Comparison of ENCODE assay signal across 21 cellular contexts in genomic region chr9:8815219-8815618, GRCh38.
A peak's percentile ranks its signal among the peaks of the same experiment; 100 is the strongest.
DNase-seq lines count a peak whose midpoint lies in the region; ATAC-seq and TF ChIP-seq lines count a peak whose summit lies in the region.
"Had no signal": no experiment of that assay in that cellular context is flagged by ENCODE, and none has a peak within 500 bp of the region (broad histone marks: within the 10 kb centered on the region; RNA-seq: fewer than 3 reads in every experiment).

No MANE protein-coding gene starts in this region.

- H3K36me3 Mint-ChIP-seq in neural crest cell (ENCODE audit: low read depth) = peaks cover 10% of the 10 kb centered on the region
- H3K36me3 Mint-ChIP-seq in natural killer cell treated with Interleukin-12 subunit alpha and Interleukin-12 subunit beta and Interleukin-15 and Interleukin-18, amount 100 ng/mL, for 72 hours = no peaks in the 10 kb centered on the region
- H3K36me3 Mint-ChIP-seq: CD14-positive monocyte; CD8-positive, alpha-beta memory T cell had no signal

- peak overlapping the region; percentile 63 for H3K27ac ChIP-seq in HUES48 (ENCODE audit: low read depth, low read length)
- H3K27ac ChIP-seq in dorsolateral prefrontal cortex = peak overlapping the region in 35 of 59 donors; percentile 2 to 78 (median 51)
- no peak overlapping the region for H3K27ac ChIP-seq in right lobe of liver
- H3K27ac ChIP-seq: A549; BLaER1 treated with 17β-estradiol and CSF1 and Interleukin-3, amounts not matched to agents 10 nM and 100 nM; GM23248 had no signal

- DNase-seq in dorsolateral prefrontal cortex (no peak), right lobe of liver (no peak), neural crest cell (ENCODE audit: low read depth, low spot score) (no peak), NCI-H524 treated with DMSO at 0.1 percent for 48 hours (lab: John Stamatoyannopoulos, UW) (no peak), OCI-M1 (lab: John Stamatoyannopoulos, UW) (no peak)
- DNase-seq in natural killer cell treated with Interleukin-12 subunit alpha and Interleukin-12 subunit beta and Interleukin-15 and Interleukin-18, amount 100 ng/mL, for 72 hours (ENCODE audit: low spot score) = no peak
- DNase-seq: 8988T; ACHN; AML-193; BE2C; CD4-positive, alpha-beta T cell; CD8-positive, alpha-beta memory T cell; DMS 273 treated with DMSO at 0.1 percent for 48 hours; DMS79 treated with DMSO at 0.1 percent for 48 hours; GM23248; H7; HCEC 1CT had no signal

- H3K4me3 Mint-ChIP-seq in neural crest cell = no peak overlapping the region
- no peak overlapping the region for H3K4me3 Mint-ChIP-seq in natural killer cell treated with Interleukin-12 subunit alpha and Interleukin-12 subunit beta and Interleukin-15 and Interleukin-18, amount 100 ng/mL, for 72 hours
- H3K4me3 Mint-ChIP-seq: CD14-positive monocyte; CD4-positive, alpha-beta T cell; CD8-positive, alpha-beta memory T cell had no signal

- H3K9me3 ChIP-seq in HUES48 (ENCODE audit: control insufficient read depth, insufficient read depth, low read length) = no peaks in the 10 kb centered on the region
- no peaks in the 10 kb centered on the region for H3K9me3 ChIP-seq in right lobe of liver
- H3K9me3 ChIP-seq: A549; BE2C; BLaER1 treated with 17β-estradiol and CSF1 and Interleukin-3, amounts not matched to agents 10 nM and 100 nM had no signal

- no peak overlapping the region for H3K9ac ChIP-seq in HUES48 (ENCODE audit: low read depth, low read length)
- H3K9ac ChIP-seq: BLaER1 treated with 17β-estradiol and CSF1 and Interleukin-3, amounts not matched to agents 10 nM and 100 nM; GM23248 had no signal

- H3K27ac Mint-ChIP-seq in neural crest cell (ENCODE audit: unreplicated experiment) = peak overlapping the region; percentile 61
- H3K27ac Mint-ChIP-seq in natural killer cell treated with Interleukin-12 subunit alpha and Interleukin-12 subunit beta and Interleukin-15 and Interleukin-18, amount 100 ng/mL, for 72 hours = no peak overlapping the region
- H3K27ac Mint-ChIP-seq: CD14-positive monocyte; CD4-positive, alpha-beta T cell; CD8-positive, alpha-beta memory T cell had no signal

- H3K4me1 ChIP-seq in HUES48 (ENCODE audit: control insufficient read depth, insufficient read depth, low read length) (peaks cover 24% of the 10 kb centered on the region), right lobe of liver (peaks cover 0 to 14% (median 7%) of the 10 kb centered on the region in 4 donors)
- H3K4me1 ChIP-seq: A549, BE2C had no signal

- WGBS in right lobe of liver (ENCODE audit: insufficient coverage, low coverage, low lambda C conversion rate, missing lambda C conversion rate) = 80% methylated on average over 1 of the region's 1 CpG

- peak; percentile 33 to 75 (median 68) for ATAC-seq in right lobe of liver
- ATAC-seq in natural killer cell treated with Interleukin-12 subunit alpha and Interleukin-12 subunit beta and Interleukin-15 and Interleukin-18, amount 100 ng/mL, for 72 hours = no peak
- ATAC-seq: A549 had no signal

- peaks cover 43% of the 10 kb centered on the region for H3K4me1 Mint-ChIP-seq in neural crest cell
- no peaks in the 10 kb centered on the region for H3K4me1 Mint-ChIP-seq in natural killer cell treated with Interleukin-12 subunit alpha and Interleukin-12 subunit beta and Interleukin-15 and Interleukin-18, amount 100 ng/mL, for 72 hours (ENCODE audit: low read depth in 2 of 2)
- H3K4me1 Mint-ChIP-seq: CD14-positive monocyte; CD8-positive, alpha-beta memory T cell had no signal

- intact Hi-C loops in dorsolateral prefrontal cortex (cut with DNase I) = no loop called here
- intact Hi-C loops in right lobe of liver (cut with DNase I) = no loop called here

- H3K4me3 ChIP-seq in HUES48 (ENCODE audit: low read depth, low read length) (no peak overlapping the region), dorsolateral prefrontal cortex (no peak overlapping the region), right lobe of liver (no peak overlapping the region)
- H3K4me3 ChIP-seq: A549; BLaER1 treated with 17β-estradiol and CSF1 and Interleukin-3, amounts not matched to agents 10 nM and 100 nM; GM23248 had no signal

- H3K27me3 ChIP-seq in HUES48 (ENCODE audit: control insufficient read depth, insufficient read depth, low read length) = no peaks in the 10 kb centered on the region
- no peaks in the 10 kb centered on the region for H3K27me3 ChIP-seq in dorsolateral prefrontal cortex
- no peaks in the 10 kb centered on the region for H3K27me3 ChIP-seq in right lobe of liver
- H3K27me3 ChIP-seq: BE2C; BLaER1 treated with 17β-estradiol and CSF1 and Interleukin-3, amounts not matched to agents 10 nM and 100 nM had no signal

- no peaks in the 10 kb centered on the region for H3K27me3 Mint-ChIP-seq in neural crest cell (ENCODE audit: low read depth)
- no peaks in the 10 kb centered on the region for H3K27me3 Mint-ChIP-seq in natural killer cell treated with Interleukin-12 subunit alpha and Interleukin-12 subunit beta and Interleukin-15 and Interleukin-18, amount 100 ng/mL, for 72 hours
- H3K27me3 Mint-ChIP-seq: CD4-positive, alpha-beta T cell; CD8-positive, alpha-beta memory T cell had no signal

- H3K9me3 Mint-ChIP-seq in neural crest cell = no peaks in the 10 kb centered on the region
- H3K9me3 Mint-ChIP-seq in natural killer cell treated with Interleukin-12 subunit alpha and Interleukin-12 subunit beta and Interleukin-15 and Interleukin-18, amount 100 ng/mL, for 72 hours = peaks cover 6% of the 10 kb centered on the region
- H3K9me3 Mint-ChIP-seq: CD4-positive, alpha-beta T cell; CD8-positive, alpha-beta memory T cell had no signal

- H3K36me3 ChIP-seq in HUES48 (ENCODE audit: control insufficient read depth, insufficient read depth, low read length) (no peaks in the 10 kb centered on the region), right lobe of liver (no peaks in the 10 kb centered on the region)
- H3K36me3 ChIP-seq: BE2C; BLaER1 treated with 17β-estradiol and CSF1 and Interleukin-3, amounts not matched to agents 10 nM and 100 nM had no signal

- TF ChIP-seq CTCF in dorsolateral prefrontal cortex (IDR thresholded peaks at IDR 0.05 in 54 of 56, conservative IDR thresholded peaks at IDR 0.05 in 2 of 56; ENCODE audit: low read depth in 1 of 56, partially characterized antibody in 56 of 56) (no peak), right lobe of liver (IDR thresholded peaks at IDR 0.05) (no peak), neural crest cell (conservative IDR thresholded peaks at IDR 0.05) (no peak)

- no peak for TF ChIP-seq POLR2A in right lobe of liver (IDR thresholded peaks at IDR 0.05)

Comparison
In these comparisons a context has a peak if more than half of its experiments do, and no peak if none do; other contexts are left out.
1. H3K27ac ChIP-seq: peak in HUES48 (single experiment) and dorsolateral prefrontal cortex (35 of 59); none in right lobe of liver (0 of 3).
2. ATAC-seq: peak in right lobe of liver (4 of 4); none in natural killer cell treated with Interleukin-12 subunit alpha and Interleukin-12 subunit beta and Interleukin-15 and Interleukin-18, amount 100 ng/mL, for 72 hours (0 of 2).